In the genomic region with DNA sequence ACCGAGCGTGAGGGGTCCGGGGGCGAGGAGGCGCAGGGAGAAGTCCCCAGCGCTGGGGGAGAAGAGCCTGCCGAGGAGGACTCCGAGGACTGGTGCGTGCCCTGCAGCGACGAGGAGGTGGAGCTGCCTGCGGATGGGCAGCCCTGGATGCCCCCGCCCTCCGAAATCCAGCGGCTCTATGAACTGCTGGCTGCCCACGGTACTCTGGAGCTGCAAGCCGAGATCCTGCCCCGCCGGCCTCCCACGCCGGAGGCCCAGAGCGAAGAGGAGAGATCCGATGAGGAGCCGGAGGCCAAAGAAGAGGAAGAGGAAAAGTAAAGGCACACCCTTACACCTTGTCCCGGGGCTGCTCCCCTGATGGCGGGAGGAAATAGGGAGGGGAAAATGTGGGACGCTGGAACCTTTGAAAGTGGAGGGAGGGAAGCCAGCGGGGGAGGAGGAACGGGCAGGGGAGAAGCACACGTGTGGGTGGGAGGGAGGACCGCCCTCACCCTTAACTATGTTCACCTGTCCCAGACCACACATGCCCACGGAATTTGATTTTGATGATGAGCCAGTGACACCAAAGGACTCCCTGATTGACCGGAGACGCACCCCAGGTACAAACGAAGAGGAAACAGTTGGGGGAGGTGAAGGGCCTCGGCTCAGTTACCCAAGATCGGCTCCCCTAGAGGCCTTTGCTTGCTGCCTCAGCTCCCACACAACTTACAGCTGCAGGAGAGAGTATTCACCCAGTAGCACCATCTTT, we compare ENCODE assay signal across 8 cellular contexts. TPM values are rescaled to one million over a fixed set of nuclear protein-coding genes. Genes with fewer than 3 reads are reported as not detected.
A peak's percentile ranks its signal among the peaks of the same experiment; 100 is the strongest.
DNase-seq lines count a peak whose midpoint lies in the region; ATAC-seq, FAIRE-seq and TF ChIP-seq lines count a peak whose summit lies in the region.

No MANE protein-coding gene starts in this region.

- peaks cover 21% of the 10 kb centered on the region for H3K79me2 ChIP-seq in SU-DHL-6 (ENCODE audit: insufficient read depth, low read length)
- peaks cover 33% of the 10 kb centered on the region for H3K79me2 ChIP-seq in keratinocyte (ENCODE audit: control insufficient read depth, insufficient read depth, low read length)

- no peak for TF ChIP-seq CTCF in SU-DHL-6 (IDR thresholded peaks at IDR 0.05; ENCODE audit: insufficient read depth, low read length, poor library complexity, severe bottlenecking)
- no peak for TF ChIP-seq CTCF in MCF 10A (IDR thresholded peaks at IDR 0.05; ENCODE audit: unreplicated experiment)
- TF ChIP-seq CTCF in keratinocyte (optimal IDR thresholded peaks at IDR 0.05 in 1 of 3, IDR thresholded peaks at IDR 0.05 in 1 of 3, conservative IDR thresholded peaks at IDR 0.05 in 1 of 3; ENCODE audit: extremely low read depth in 1 of 3, insufficient read depth in 2 of 3, low read length in 3 of 3) = peak in 1 of 3 experiments; percentile 36

- H3K9me2 ChIP-seq in SU-DHL-6 (replicated peaks; ENCODE audit: insufficient read depth, low read length) = no peaks in the 10 kb centered on the region

- intact Hi-C loops in MCF 10A (cut with micrococcal nuclease) = loop anchor here (1.0 to 2.0 kb wide), 2 partner anchors 27 to 116 kb away; a partner anchor contains a TSS

- H4K20me1 ChIP-seq in SU-DHL-6 (ENCODE audit: low read depth, low read length) = no peaks in the 10 kb centered on the region
- no peaks in the 10 kb centered on the region for H4K20me1 ChIP-seq in keratinocyte (ENCODE audit: control insufficient read depth, extremely low read depth, insufficient read depth, low read length)

- POLR2A ChIA-PET in MCF 10A (lab: Yijun Ruan, JAX) = interaction anchor here (0.7 to 7.9 kb wide), 12 partner anchors 7 to 601 kb away, joined by 3 to 120 read pairs (median 6); a partner anchor contains a TSS

- peak overlapping the region; percentile 69 for H3K4me2 ChIP-seq in SU-DHL-6 (ENCODE audit: low read depth, low read length, poor library complexity, severe bottlenecking)
- peak overlapping the region; percentile 84 for H3K4me2 ChIP-seq in keratinocyte (ENCODE audit: control insufficient read depth, extremely low read depth, insufficient read depth, low read depth, low read length)

- H3K27me3 ChIP-seq in SU-DHL-6 (ENCODE audit: low read length) (no peaks in the 10 kb centered on the region), keratinocyte (ENCODE audit: control insufficient read depth, extremely low read depth, insufficient read depth, low read length) (peaks cover 11% of the 10 kb centered on the region)

- H3K9ac ChIP-seq in SU-DHL-6 (ENCODE audit: low read length) (peak overlapping the region; percentile 91), keratinocyte (ENCODE audit: control insufficient read depth, extremely low read depth, insufficient read depth, low read length) (peak overlapping the region; percentile 88)

- peak; percentile 43 for FAIRE-seq in keratinocyte (lab: Jason Lieb, UNC)

- H2AFZ ChIP-seq in SU-DHL-6 (ENCODE audit: low read depth, low read length, severe bottlenecking) (peak overlapping the region; percentile 21), keratinocyte (ENCODE audit: control insufficient read depth, low read length) (peak overlapping the region; percentile 73)

- CTCF ChIA-PET in MCF 10A (lab: Yijun Ruan, JAX) = interaction anchor here (0.6 to 5.9 kb wide), 16 partner anchors 9 to 989 kb away, joined by 3 to 50 read pairs (median 4); a partner anchor contains a TSS

- no peaks in the 10 kb centered on the region for H3K9me1 ChIP-seq in keratinocyte (ENCODE audit: control insufficient read depth, extremely low read depth, insufficient read depth, low read length)

- dilution Hi-C loops in keratinocyte (cut with MboI; ENCODE audit: extremely low pct_ligation_motif_present, low sequenced_read_pairs) = no loop called here

- peaks cover 31% of the 10 kb centered on the region for H3K4me1 Mint-ChIP-seq in MCF 10A (ENCODE audit: insufficient read depth, unreplicated experiment)

- no peaks in the 10 kb centered on the region for H3K27me3 Mint-ChIP-seq in MCF 10A (ENCODE audit: insufficient read depth, unreplicated experiment)

- H3F3A ChIP-seq in SU-DHL-6 (ENCODE audit: insufficient read depth) = peaks cover 5% of the 10 kb centered on the region

- peaks cover 39% of the 10 kb centered on the region for H3K4me1 ChIP-seq in keratinocyte (ENCODE audit: control insufficient read depth, extremely low read depth, insufficient read depth, low read length)

- peak; percentile 8 for ATAC-seq in GM21360 (IDR thresholded peaks at IDR 0.05; ENCODE audit: unreplicated experiment)
- ATAC-seq in GM19328 (IDR thresholded peaks at IDR 0.05; ENCODE audit: unreplicated experiment) = no peak

- peaks cover 30% of the 10 kb centered on the region for H3K36me3 Mint-ChIP-seq in MCF 10A (ENCODE audit: insufficient read depth, unreplicated experiment)

- H3K36me3 ChIP-seq in SU-DHL-6 (ENCODE audit: low read length) = 0 out of 2 replicates have a peak, but pooled peaks cover 2% of the 10 kb centered on the region
- H3K36me3 ChIP-seq in keratinocyte (ENCODE audit: control insufficient read depth in 2 of 2, extremely low read depth in 1 of 2, insufficient read depth in 2 of 2, low read length in 2 of 2) = peaks cover 0 to 10% of the 10 kb centered on the region in 2 experiments

- no TSS peak for BruUV-seq in MCF 10A (replicated peaks; lab: Mats Ljungman, UMichigan)

- H3K9me3 Mint-ChIP-seq in MCF 10A (ENCODE audit: unreplicated experiment) = no peaks in the 10 kb centered on the region

- peak overlapping the region; percentile 86 for H3K4me3 ChIP-seq in Jurkat, Clone E6-1 (ENCODE audit: low read length)
- H3K4me3 ChIP-seq in SU-DHL-6 (ENCODE audit: insufficient read depth, low read length, poor library complexity, severe bottlenecking) (peak overlapping the region; percentile 74), keratinocyte (ENCODE audit: control insufficient read depth in 2 of 3, extremely low read depth in 1 of 3, insufficient read depth in 2 of 3, low read depth in 1 of 3, low read length in 3 of 3) (peak overlapping the region; percentile 81 to 88 (median 87))

- peak overlapping the region; percentile 94 for H3K27ac Mint-ChIP-seq in MCF 10A (ENCODE audit: low read depth, unreplicated experiment)

- H3K27ac ChIP-seq in SU-DHL-6 (ENCODE audit: low read depth, low read length) (peak overlapping the region; percentile 64), keratinocyte (ENCODE audit: control insufficient read depth, insufficient read depth, low read length) (peak overlapping the region; percentile 83)

- H3K4me3 Mint-ChIP-seq in MCF 10A (ENCODE audit: unreplicated experiment) = peak overlapping the region; percentile 89

- DNase-seq in D341Med (ENCODE audit: low spot score) = peak; percentile 60
- peak; percentile 55 for DNase-seq in Jurkat, Clone E6-1 (ENCODE audit: low read depth, low spot score)
- DNase-seq in MCF 10A (ENCODE audit: unreplicated experiment) = peak; percentile 64
- DNase-seq in keratinocyte (ENCODE audit: low read depth, low spot score) = no peak
- DNase-seq in stimulated activated CD4-positive, alpha-beta T cell treated with anti-CD3 and anti-CD28 coated beads, Interleukin-2, amount 100 ng/mL, for 24 hours = peak; percentile 67 to 79

- no peaks in the 10 kb centered on the region for H3K9me3 ChIP-seq in SU-DHL-6 (ENCODE audit: insufficient read depth, low read length)
- H3K9me3 ChIP-seq in keratinocyte (ENCODE audit: control insufficient read depth, low read depth, low read length) = no peaks in the 10 kb centered on the region

RNA-seq across cellular contexts. Expression of a gene that starts 0.9 kb away (rescaled TPM):
- 64.3 TPM for polyA plus RNA-seq in Jurkat, Clone E6-1 (2012; ENCODE audit: insufficient read depth, insufficient read length)
- total RNA-seq in MCF 10A (2022) = 21.3 and 25.0 TPM in 2 replicates
- 6.4 to 17.1 TPM (median 13.6 TPM) in 3 replicates for polyA plus RNA-seq in keratinocyte
- polyA plus RNA-seq in keratinocyte (2011; ENCODE audit: low read depth) = 2.7 TPM
- 5.9 and 12.0 TPM in 2 replicates for polyA plus RNA-seq in keratinocyte (2011; cell fraction: cytosol; rRNA removed)
- 5.1 and 5.3 TPM in 2 replicates for polyA plus RNA-seq in keratinocyte (2011; cell fraction: nucleus; rRNA removed)
- polyA plus RNA-seq in keratinocyte (2012; ENCODE audit: low replicate concordance) = 4.7 and 19.3 TPM in 2 replicates
- 1.5 to 2.7 TPM (median 2.0 TPM) in 3 replicates for polyA minus RNA-seq in keratinocyte
- polyA minus RNA-seq in keratinocyte (2011; cell fraction: cytosol; rRNA and poly(A)+ RNA removed) = 4.2 TPM
- polyA minus RNA-seq in keratinocyte (2011; cell fraction: nucleus; rRNA and poly(A)+ RNA removed) = 2.3 and 2.9 TPM in 2 replicates

RNA-seq across cellular contexts. Expression of a gene that starts 3.4 kb away (rescaled TPM):
- 3.6 TPM for polyA plus RNA-seq in Jurkat, Clone E6-1 (2012; ENCODE audit: insufficient read depth, insufficient read length)
- total RNA-seq in MCF 10A (2022) = 56.5 and 71.9 TPM in 2 replicates
- 130 to 213 TPM (median 148 TPM) in 3 replicates for polyA plus RNA-seq in keratinocyte
- polyA plus RNA-seq in keratinocyte (2011; ENCODE audit: low read depth) = 29.4 TPM
- 124 and 190 TPM in 2 replicates for polyA plus RNA-seq in keratinocyte (2011; cell fraction: cytosol; rRNA removed)
- 291 and 376 TPM in 2 replicates for polyA plus RNA-seq in keratinocyte (2011; cell fraction: nucleus; rRNA removed)
- polyA plus RNA-seq in keratinocyte (2012; ENCODE audit: low replicate concordance) = 69.0 and 193 TPM in 2 replicates
- 404 to 958 TPM (median 529 TPM) in 3 replicates for polyA minus RNA-seq in keratinocyte
- polyA minus RNA-seq in keratinocyte (2011; cell fraction: cytosol; rRNA and poly(A)+ RNA removed) = 337 TPM
- polyA minus RNA-seq in keratinocyte (2011; cell fraction: nucleus; rRNA and poly(A)+ RNA removed) = 295 and 307 TPM in 2 replicates

RNA-seq across cellular contexts. Expression of a gene that starts 4.9 kb away (rescaled TPM):
- polyA plus RNA-seq in Jurkat, Clone E6-1 (2012; ENCODE audit: insufficient read depth, insufficient read length) = 0.85 TPM
- total RNA-seq in MCF 10A (2022) = 0.42 and 0.96 TPM in 2 replicates
- polyA plus RNA-seq in keratinocyte = not detected in 3 replicates
- not detected for polyA plus RNA-seq in keratinocyte (2011; ENCODE audit: low read depth)
- not detected in 2 replicates for polyA plus RNA-seq in keratinocyte (2011; cell fraction: cytosol; rRNA removed)
- 0.04 and 0.14 TPM in 2 replicates for polyA plus RNA-seq in keratinocyte (2011; cell fraction: nucleus; rRNA removed)
- 0.10 and 0.38 TPM in 2 replicates for polyA plus RNA-seq in keratinocyte (2012; ENCODE audit: low replicate concordance)
- polyA minus RNA-seq in keratinocyte = not detected in 3 replicates
- polyA minus RNA-seq in keratinocyte (2011; cell fraction: cytosol; rRNA and poly(A)+ RNA removed) = not detected
- not detected in 2 replicates for polyA minus RNA-seq in keratinocyte (2011; cell fraction: nucleus; rRNA and poly(A)+ RNA removed)

RNA-seq across cellular contexts. Expression of a gene that starts 10.5 kb away (rescaled TPM):
- 1,001 TPM for polyA plus RNA-seq in Jurkat, Clone E6-1 (2012; ENCODE audit: insufficient read depth, insufficient read length)
- 185 and 194 TPM in 2 replicates for total RNA-seq in MCF 10A (2022)
- polyA plus RNA-seq in keratinocyte = 48.5 to 82.3 TPM (median 59.0 TPM) in 3 replicates
- 43.0 TPM for polyA plus RNA-seq in keratinocyte (2011; ENCODE audit: low read depth)
- polyA plus RNA-seq in keratinocyte (2011; cell fraction: cytosol; rRNA removed) = 56.3 and 78.7 TPM in 2 replicates
- 42.7 and 43.6 TPM in 2 replicates for polyA plus RNA-seq in keratinocyte (2011; cell fraction: nucleus; rRNA removed)
- 63.9 and 156 TPM in 2 replicates for polyA plus RNA-seq in keratinocyte (2012; ENCODE audit: low replicate concordance)
- 139 to 296 TPM (median 165 TPM) in 3 replicates for polyA minus RNA-seq in keratinocyte
- polyA minus RNA-seq in keratinocyte (2011; cell fraction: cytosol; rRNA and poly(A)+ RNA removed) = 198 TPM
- 32.3 and 42.1 TPM in 2 replicates for polyA minus RNA-seq in keratinocyte (2011; cell fraction: nucleus; rRNA and poly(A)+ RNA removed)

RNA-seq across cellular contexts. Expression of a gene that starts 26.3 kb away (rescaled TPM):
- 169 TPM for polyA plus RNA-seq in Jurkat, Clone E6-1 (2012; ENCODE audit: insufficient read depth, insufficient read length)
- total RNA-seq in MCF 10A (2022) = 36.3 and 53.8 TPM in 2 replicates
- polyA plus RNA-seq in keratinocyte = 36.3 to 48.3 TPM (median 43.7 TPM) in 3 replicates
- 14.3 TPM for polyA plus RNA-seq in keratinocyte (2011; ENCODE audit: low read depth)
- 17.2 and 23.7 TPM in 2 replicates for polyA plus RNA-seq in keratinocyte (2011; cell fraction: cytosol; rRNA removed)
- 72.3 and 83.5 TPM in 2 replicates for polyA plus RNA-seq in keratinocyte (2011; cell fraction: nucleus; rRNA removed)
- 15.4 and 26.9 TPM in 2 replicates for polyA plus RNA-seq in keratinocyte (2012; ENCODE audit: low replicate concordance)
- polyA minus RNA-seq in keratinocyte = 46.4 to 57.5 TPM (median 48.8 TPM) in 3 replicates
- 41.4 TPM for polyA minus RNA-seq in keratinocyte (2011; cell fraction: cytosol; rRNA and poly(A)+ RNA removed)
- polyA minus RNA-seq in keratinocyte (2011; cell fraction: nucleus; rRNA and poly(A)+ RNA removed) = 39.9 and 56.2 TPM in 2 replicates
